ENCODE assay signal across 11 cellular contexts in genomic region chr6:63347599-63347998, GRCh38. TPM values are rescaled to one million over a fixed set of nuclear protein-coding genes. Genes with fewer than 3 reads are reported as not detected.
DNase-seq lines count a peak whose midpoint lies in the region; ATAC-seq and TF ChIP-seq lines count a peak whose summit lies in the region.
"Had no signal": no experiment of that assay in that cellular context is flagged by ENCODE, and none has a peak within 500 bp of the region (broad histone marks: within the 10 kb centered on the region; RNA-seq: fewer than 3 reads in every experiment).

No MANE protein-coding gene starts in this region.

- peak overlapping the region; percentile 2 for H3K9ac ChIP-seq in skeletal muscle satellite cell (ENCODE audit: low read depth, low read length)

- no peaks in the 10 kb centered on the region for H3K9me3 ChIP-seq in skeletal muscle satellite cell (replicated peaks; ENCODE audit: low read length)
- H3K9me3 ChIP-seq: lower lobe of right lung, stomach had no signal

- TF ChIP-seq POLR2A in erythroblast (IDR thresholded peaks at IDR 0.05; ENCODE audit: low read length) = no peak

- DNase-seq in LHCN-M2 (ENCODE audit: low read depth) = peak; percentile 82
- DNase-seq in erythroblast (lab: John Stamatoyannopoulos, UW) = peak; percentile 4 to 24
- DNase-seq in NCI-H1417 (lab: John Stamatoyannopoulos, UW) = no peak
- DNase-seq in coronary artery (ENCODE audit: low spot score) = no peak
- DNase-seq: activated T-cell treated with anti-CD3 and anti-CD28 coated beads, Interleukin-2, amount 50 U/mL, for 72 hours; lower lobe of right lung; NCI-H446; stomach had no signal

- ATAC-seq in GM18858 (IDR thresholded peaks at IDR 0.05; ENCODE audit: unreplicated experiment) = peak; percentile 43
- no peak for ATAC-seq in GM19324 (IDR thresholded peaks at IDR 0.05; ENCODE audit: low FRiP score, unreplicated experiment)
- ATAC-seq: activated T-cell treated with anti-CD3 and anti-CD28 coated beads, Interleukin-2, amount 50 U/mL, for 72 hours; lower lobe of right lung had no signal

- no peak overlapping the region for H3K27ac ChIP-seq in coronary artery
- H3K27ac ChIP-seq: lower lobe of right lung, stomach had no signal

- H3K4me2 ChIP-seq in skeletal muscle satellite cell (ENCODE audit: low read length) = peak overlapping the region; percentile 49

- H3K36me3 ChIP-seq in skeletal muscle satellite cell (ENCODE audit: insufficient read depth, low read length) = no peaks in the 10 kb centered on the region
- H3K36me3 ChIP-seq: lower lobe of right lung, stomach had no signal

- no peaks in the 10 kb centered on the region for H3K27me3 ChIP-seq in skeletal muscle satellite cell (ENCODE audit: control insufficient read depth, insufficient read depth, low read length)
- H3K27me3 ChIP-seq: stomach had no signal

- H3K4me1 ChIP-seq in skeletal muscle satellite cell (ENCODE audit: control insufficient read depth, insufficient read depth, low read length) = peaks cover 31% of the 10 kb centered on the region

- H3K4me3 ChIP-seq in skeletal muscle satellite cell (ENCODE audit: low read length) (no peak overlapping the region), coronary artery (no peak overlapping the region)
- H3K4me3 ChIP-seq: lower lobe of right lung, stomach had no signal

- no peak for TF ChIP-seq CTCF in coronary artery (IDR thresholded peaks at IDR 0.05)

RNA-seq across cellular contexts. Expression of gene LGSN, which starts 27.8 kb away (rescaled TPM):
- total RNA-seq in LHCN-M2 (2014; rRNA removed) = 0.11 TPM in 1 of 2 replicates, not detected in the other
- polyA plus RNA-seq in LHCN-M2 (2012) = not detected
- not detected in 2 replicates for total RNA-seq in skeletal muscle satellite cell (2012; rRNA removed)

Comparison
In these comparisons a context has a peak if more than half of its experiments do, and no peak if none do; other contexts are left out.
1. DNase-seq: peak in LHCN-M2 (single experiment) and erythroblast (2 of 2); none in NCI-H1417 (0 of 3) and coronary artery (single experiment).